Comparison of ENCODE assay signal across 22 cellular contexts in genomic region chr19:14102756-14103155, GRCh38. TPM values are rescaled to one million over a fixed set of nuclear protein-coding genes. Genes with fewer than 3 reads are reported as not detected.
DNase-seq lines count a peak whose midpoint lies in the region; ATAC-seq and TF ChIP-seq lines count a peak whose summit lies in the region.
"Had no signal": no experiment of that assay in that cellular context is flagged by ENCODE, and none has a peak within 500 bp of the region (broad histone marks: within the 10 kb centered on the region; RNA-seq: fewer than 3 reads in every experiment).

No MANE protein-coding gene starts in this region.

- DNase-seq in Right ventricle myocardium inferior (ENCODE audit: missing footprints): peak; percentile 23
- DNase-seq in Right ventricle myocardium superior: no peak
- peak; percentile 40 for DNase-seq in MM.1S
- no peak for DNase-seq in adipocyte (ENCODE audit: low read depth)
- DNase-seq in NCI-H1417 treated with DMSO at 0.1 percent for 48 hours (lab: John Stamatoyannopoulos, UW): no peak
- DNase-seq in islet precursor cell: no peak
- no peak for DNase-seq in SKM-1 treated with dmso at 0.1 percent for 144 hours (lab: John Stamatoyannopoulos, UW; ENCODE audit: unreplicated experiment)
- DNase-seq: EL, GF-D8, Kasumi-1, MG63, NCI-H1048, NCI-H1436, NCI-H1930, NCI-H345, NCI-H524, NCI-H82 had no signal

- ATAC-seq in Right ventricle myocardium inferior: no peak
- ATAC-seq in Right ventricle myocardium superior (ENCODE audit: poor library complexity): no peak
- ATAC-seq: SK-N-SH treated with all-trans-retinoic acid at 6 μM for 48 hours had no signal

- H3K9me3 ChIP-seq in MM.1S (replicated peaks; ENCODE audit: insufficient read depth, low read length): no peaks in the 10 kb centered on the region
- H3K9me3 ChIP-seq in adipocyte (ENCODE audit: control insufficient read depth, low read length): no peaks in the 10 kb centered on the region
- H3K9me3 ChIP-seq in subcutaneous abdominal adipose tissue (ENCODE audit: control insufficient read depth in 5 of 5, low read length in 5 of 5): no peaks in the 10 kb centered on the region
- H3K9me3 ChIP-seq: MG63 had no signal

- H3K4me2 ChIP-seq in MM.1S (ENCODE audit: low read depth, low read length): peak overlapping the region; percentile 73

- H3K4me1 ChIP-seq in MM.1S (ENCODE audit: low read length) (peaks cover 19% of the 10 kb centered on the region), adipocyte (ENCODE audit: control insufficient read depth, insufficient read depth, low read length) (peaks cover 17% of the 10 kb centered on the region), subcutaneous abdominal adipose tissue (ENCODE audit: control insufficient read depth in 5 of 5, insufficient read depth in 5 of 5, low read length in 5 of 5) (peaks cover 6 to 26% (median 22%) of the 10 kb centered on the region in 5 donors)

- H3K79me2 ChIP-seq in MM.1S (ENCODE audit: low read length): no peaks in the 10 kb centered on the region

- H3K4me3 ChIP-seq in MM.1S (ENCODE audit: low read length) (peak overlapping the region; percentile 25), adipocyte (ENCODE audit: low read length) (no peak overlapping the region), subcutaneous abdominal adipose tissue (ENCODE audit: low read depth in 1 of 5, low read length in 5 of 5) (no peak overlapping the region)
- H3K4me3 ChIP-seq: MG63 had no signal

- intact Hi-C loops in Right ventricle myocardium inferior (cut with DNase I): no loop called here
- intact Hi-C loops in Right ventricle myocardium superior (cut with DNase I): no loop called here

- H3K36me3 ChIP-seq in MM.1S (replicated peaks; ENCODE audit: insufficient read depth, low read length): no peaks in the 10 kb centered on the region
- H3K36me3 ChIP-seq in adipocyte (ENCODE audit: control insufficient read depth, insufficient read depth, low read length, severe bottlenecking): peaks cover 63% of the 10 kb centered on the region
- H3K36me3 ChIP-seq in subcutaneous abdominal adipose tissue (ENCODE audit: control insufficient read depth in 5 of 5, insufficient read depth in 5 of 5, low read length in 5 of 5): peaks cover 0 to 72% (median 48%) of the 10 kb centered on the region in 5 donors

- peaks cover 22% of the 10 kb centered on the region for H3F3A ChIP-seq in MM.1S (ENCODE audit: insufficient read depth, low read length)

- H3K9me2 ChIP-seq in MM.1S (replicated peaks; ENCODE audit: insufficient read depth, low read length): no peaks in the 10 kb centered on the region

- no peaks in the 10 kb centered on the region for H3K27me3 ChIP-seq in MM.1S (replicated peaks; ENCODE audit: insufficient read depth, low read length)
- no peaks in the 10 kb centered on the region for H3K27me3 ChIP-seq in adipocyte (replicated peaks; ENCODE audit: control insufficient read depth, insufficient read depth, low read length)
- no peaks in the 10 kb centered on the region for H3K27me3 ChIP-seq in subcutaneous abdominal adipose tissue (ENCODE audit: control insufficient read depth in 5 of 5, insufficient read depth in 4 of 5, low read length in 5 of 5)
- H3K27me3 ChIP-seq: MG63 had no signal

- H2AFZ ChIP-seq in MM.1S (ENCODE audit: low read length): peak overlapping the region; percentile 57

- H3K9ac ChIP-seq in MM.1S (ENCODE audit: low read length): peak overlapping the region; percentile 38
- peak overlapping the region; percentile 5 for H3K9ac ChIP-seq in adipocyte (ENCODE audit: low read length)
- H3K9ac ChIP-seq in subcutaneous abdominal adipose tissue (ENCODE audit: low read length in 5 of 5): peak overlapping the region in 1 of 5 donors; percentile 71

- TF ChIP-seq CTCF in MM.1S (IDR thresholded peaks at IDR 0.05; ENCODE audit: low read length): no peak

- H3K27ac ChIP-seq in MM.1S (ENCODE audit: low read length) (peak overlapping the region; percentile 78), subcutaneous abdominal adipose tissue (ENCODE audit: low read depth, low read length) (peak overlapping the region; percentile 74)

- H4K20me1 ChIP-seq in MM.1S (ENCODE audit: insufficient read depth, low read length): no peaks in the 10 kb centered on the region

RNA-seq across cellular contexts. Expression of gene SAMD1, which starts 12.2 kb away (rescaled TPM):
- total RNA-seq in Right ventricle myocardium inferior: 60.2 TPM
- 51.1 TPM for total RNA-seq in Right ventricle myocardium superior

RNA-seq across cellular contexts. Expression of gene PRKACA, which starts 14.8 kb away (rescaled TPM):
- total RNA-seq in Right ventricle myocardium inferior: 494 TPM
- total RNA-seq in Right ventricle myocardium superior: 460 TPM

RNA-seq across cellular contexts. Expression of gene C19orf67, which starts 17.2 kb away (rescaled TPM):
- total RNA-seq in Right ventricle myocardium inferior (not detected), Right ventricle myocardium superior (not detected)
- total RNA-seq: A172, H1, RPMI7951 had no signal

RNA-seq across cellular contexts. Expression of gene MISP3, which starts 30.2 kb away (rescaled TPM):
- total RNA-seq in Right ventricle myocardium inferior (7.3 TPM), Right ventricle myocardium superior (7.9 TPM)

RNA-seq across cellular contexts. Expression of gene ASF1B, which starts 33.6 kb away (rescaled TPM):
- 2.0 TPM for total RNA-seq in Right ventricle myocardium inferior
- total RNA-seq in Right ventricle myocardium superior: 1.00 TPM

Comparison
In these comparisons a context has a peak if more than half of its experiments do, and no peak if none do; other contexts are left out.
1. DNase-seq: peak in Right ventricle myocardium inferior (single experiment) and MM.1S (single experiment); none in Right ventricle myocardium superior (single experiment), adipocyte (single experiment), NCI-H1417 treated with DMSO at 0.1 percent for 48 hours (single experiment), islet precursor cell (single experiment) and SKM-1 treated with dmso at 0.1 percent for 144 hours (single experiment).